Comparison of ENCODE assay signal across 17 cellular contexts in the genomic region with DNA sequence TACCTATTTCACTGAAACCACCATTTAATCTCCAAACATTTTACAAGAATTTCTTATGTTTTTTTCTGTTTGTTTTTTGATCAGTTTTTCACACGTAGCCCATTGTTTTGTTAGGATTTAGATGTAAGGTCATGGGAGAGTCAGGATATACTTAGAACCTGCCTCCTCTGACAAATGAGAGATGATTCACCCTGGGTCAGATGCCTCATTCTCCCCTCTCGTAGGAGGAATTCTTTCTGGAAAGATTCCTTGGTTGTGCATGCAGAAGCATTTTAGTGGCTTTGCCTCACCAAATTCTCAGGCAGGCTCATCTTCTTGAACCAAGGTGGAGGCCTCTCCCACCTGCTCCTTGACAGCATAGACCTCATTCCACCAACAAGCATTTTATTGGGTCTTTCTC.
A peak's percentile ranks its signal among the peaks of the same experiment; 100 is the strongest.
DNase-seq lines count a peak whose midpoint lies in the region; ATAC-seq and TF ChIP-seq lines count a peak whose summit lies in the region.
"Had no signal": no experiment of that assay in that cellular context is flagged by ENCODE, and none has a peak within 500 bp of the region (broad histone marks: within the 10 kb centered on the region; RNA-seq: fewer than 3 reads in every experiment).

No MANE protein-coding gene starts in this region.

- BruUV-seq in OCI-LY7 (replicated peaks; lab: Mats Ljungman, UMichigan) = no TSS peak

- H3K36me3 ChIP-seq in OCI-LY7 (ENCODE audit: insufficient read depth, low read length) = no peaks in the 10 kb centered on the region
- H3K36me3 ChIP-seq: heart left ventricle, right lobe of liver had no signal

- DNase-seq in EL = peak; percentile 80
- peak; percentile 47 for DNase-seq in RKO (ENCODE audit: low spot score)
- DNase-seq in epithelial cell of proximal tubule (ENCODE audit: low read depth) = peak; percentile 80
- DNase-seq in non-pigmented ciliary epithelial cell (ENCODE audit: low read depth) = peak; percentile 80
- no peak for DNase-seq in retina
- no peak for DNase-seq in stimulated activated CD4-positive, alpha-beta T cell treated with anti-CD3 and anti-CD28 coated beads, Interleukin-12 subunit alpha, Interleukin-12 subunit beta, amount 100 ng/mL, for 4 hours
- DNase-seq in OCI-LY7 (ENCODE audit: low spot score) = no peak
- DNase-seq: heart left ventricle; natural killer cell; NCI-H524; right lobe of liver; stimulated activated naive CD8-positive, alpha-beta T cell treated with anti-CD3 and anti-CD28 coated beads, Interleukin-15, Interleukin-2, amounts not matched to agents 100 U/mL and 50 U/mL, for 24 hours; T-helper 1 cell had no signal

- no peaks in the 10 kb centered on the region for H3K9me3 ChIP-seq in OCI-LY7 (ENCODE audit: low read length)
- H3K9me3 ChIP-seq: right lobe of liver had no signal

- no peaks in the 10 kb centered on the region for H3K79me2 ChIP-seq in OCI-LY7 (ENCODE audit: insufficient read depth, low read depth, low read length)

- no peak overlapping the region for H3K4me2 ChIP-seq in OCI-LY7 (ENCODE audit: low read length)
- H3K4me2 ChIP-seq: PC-9 had no signal

- POLR2A ChIA-PET in OCI-LY7 (lab: Charles Lee) = no interaction called here

- H2AFZ ChIP-seq in OCI-LY7 (ENCODE audit: low read length) = no peak overlapping the region
- H2AFZ ChIP-seq: PC-9 had no signal

- H3K27ac ChIP-seq in OCI-LY7 (ENCODE audit: low read depth, low read length, poor library complexity, severe bottlenecking) = no peak overlapping the region
- H3K27ac ChIP-seq: heart left ventricle, PC-9, right lobe of liver had no signal

- intact Hi-C loops in OCI-LY7 (cut with micrococcal nuclease; ENCODE audit: unreplicated experiment) = no loop called here

- CTCF ChIA-PET in OCI-LY7 (lab: Charles Lee; ENCODE audit: unreplicated experiment) = no interaction called here

- H3K4me3 ChIP-seq in epithelial cell of proximal tubule (ENCODE audit: low read depth, low read length) (no peak overlapping the region), OCI-LY7 (ENCODE audit: low read depth, low read length, poor library complexity, severe bottlenecking) (no peak overlapping the region)
- H3K4me3 ChIP-seq: heart left ventricle, PC-9, right lobe of liver had no signal

- no peaks in the 10 kb centered on the region for H4K20me1 ChIP-seq in OCI-LY7 (ENCODE audit: insufficient read depth, low read length)

- no peaks in the 10 kb centered on the region for H3K4me1 ChIP-seq in OCI-LY7 (ENCODE audit: insufficient read depth, low read length, poor library complexity, severe bottlenecking)
- H3K4me1 ChIP-seq: right lobe of liver had no signal

- no peak for ATAC-seq in GM18861 (IDR thresholded peaks at IDR 0.05; ENCODE audit: unreplicated experiment)
- ATAC-seq: activated CD4-positive, CD25-positive, alpha-beta regulatory T cell treated with anti-CD3 and anti-CD28 coated beads, Interleukin-2, amount 50 U/mL, for 24 hours; heart left ventricle; left lobe of liver; natural killer cell; right lobe of liver; stimulated activated naive CD8-positive, alpha-beta T cell treated with anti-CD3 and anti-CD28 coated beads, Interleukin-15, Interleukin-2, amounts not matched to agents 100 U/mL and 50 U/mL, for 24 hours had no signal

- no peaks in the 10 kb centered on the region for H3K9me2 ChIP-seq in OCI-LY7 (ENCODE audit: insufficient read depth, low read length)

- TF ChIP-seq CTCF in epithelial cell of proximal tubule (conservative IDR thresholded peaks at IDR 0.05; ENCODE audit: low read depth, low read length) (no peak), OCI-LY7 (conservative IDR thresholded peaks at IDR 0.05; ENCODE audit: low read length) (no peak)

Comparison
In these comparisons a context has a peak if more than half of its experiments do, and no peak if none do; other contexts are left out.
1. DNase-seq: peak in EL (single experiment), RKO (single experiment), epithelial cell of proximal tubule (single experiment) and non-pigmented ciliary epithelial cell (single experiment); none in retina (single experiment), stimulated activated CD4-positive, alpha-beta T cell treated with anti-CD3 and anti-CD28 coated beads, Interleukin-12 subunit alpha, Interleukin-12 subunit beta, amount 100 ng/mL, for 4 hours (single experiment) and OCI-LY7 (single experiment).